In the genomic region with DNA sequence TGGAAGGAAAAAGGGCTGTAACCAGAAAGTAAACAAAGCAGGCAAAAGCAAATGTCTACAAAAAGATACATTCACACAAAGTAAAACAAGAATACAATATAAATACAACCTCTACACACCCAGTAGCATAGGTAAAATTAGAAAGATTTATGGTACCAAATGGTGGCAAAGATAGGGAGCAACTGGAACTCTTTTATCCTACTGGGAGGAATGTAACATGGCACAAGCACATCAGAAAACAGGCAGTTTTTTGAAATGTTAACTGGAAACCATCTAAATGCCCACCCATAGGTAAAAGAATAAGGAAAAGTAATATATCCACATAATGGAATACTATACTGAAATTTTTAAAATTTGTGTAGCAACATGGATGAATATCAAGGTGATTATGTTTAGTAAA, we compare ENCODE assay signal across 16 cellular contexts. TPM values are rescaled to one million over a fixed set of nuclear protein-coding genes. Genes with fewer than 3 reads are reported as not detected.
DNase-seq lines count a peak whose midpoint lies in the region; TF ChIP-seq lines count a peak whose summit lies in the region.
"Had no signal": no experiment of that assay in that cellular context is flagged by ENCODE, and none has a peak within 500 bp of the region (broad histone marks: within the 10 kb centered on the region; RNA-seq: fewer than 3 reads in every experiment).

No MANE protein-coding gene starts in this region.

- no peaks in the 10 kb centered on the region for H3K4me1 Mint-ChIP-seq in progenitor cell of endocrine pancreas (ENCODE audit: low read depth)
- H3K4me1 Mint-ChIP-seq in activated CD4-positive, alpha-beta T cell treated with anti-CD3 and anti-CD28 coated beads, Interleukin-2, amount 10 ng/mL, durations not matched to agents 24 days and 14 days = no peaks in the 10 kb centered on the region
- H3K4me1 Mint-ChIP-seq: GM23338 had no signal

- H3K27ac Mint-ChIP-seq in progenitor cell of endocrine pancreas = no peak overlapping the region
- H3K27ac Mint-ChIP-seq in activated CD4-positive, alpha-beta T cell treated with anti-CD3 and anti-CD28 coated beads, Interleukin-2, amount 10 ng/mL, durations not matched to agents 24 days and 14 days = no peak overlapping the region
- H3K27ac Mint-ChIP-seq: CD4-positive, alpha-beta T cell; GM23338 had no signal

- no peaks in the 10 kb centered on the region for H3K9me3 ChIP-seq in SK-N-MC (ENCODE audit: low read depth, low read length)
- H3K9me3 ChIP-seq: SJSA1 had no signal

- intact Hi-C loops in activated CD4-positive, alpha-beta T cell treated with anti-CD3 and anti-CD28 coated beads, Interleukin-2, amount 10 ng/mL, durations not matched to agents 24 days and 14 days (cut with micrococcal nuclease) = no loop called here

- H3K27ac ChIP-seq in C4-2B (no peak overlapping the region; the same call in 1 of the 2 replicates), SK-N-MC (peak overlapping the region; percentile 34; the same call in 1 of the 2 replicates)
- H3K27ac ChIP-seq: KMS-11, SJSA1 had no signal

- no peaks in the 10 kb centered on the region for H3K36me3 ChIP-seq in SK-N-MC (ENCODE audit: insufficient read depth, low read length)
- H3K36me3 ChIP-seq: SJSA1 had no signal

- TF ChIP-seq CTCF in C4-2B (conservative IDR thresholded peaks at IDR 0.05) (peak; percentile 17; the same call in 1 of the 2 replicates), fibroblast of mammary gland (conservative IDR thresholded peaks at IDR 0.05; ENCODE audit: control insufficient read depth, insufficient read depth, low read depth, low read length) (peak; percentile 22), progenitor cell of endocrine pancreas (IDR thresholded peaks at IDR 0.05; ENCODE audit: unreplicated experiment) (peak; percentile 25)

- no peaks in the 10 kb centered on the region for H3K9me3 Mint-ChIP-seq in progenitor cell of endocrine pancreas (ENCODE audit: low read depth)
- no peaks in the 10 kb centered on the region for H3K9me3 Mint-ChIP-seq in activated CD4-positive, alpha-beta T cell treated with anti-CD3 and anti-CD28 coated beads, Interleukin-2, amount 10 ng/mL, durations not matched to agents 24 days and 14 days
- H3K9me3 Mint-ChIP-seq: CD4-positive, alpha-beta T cell; GM23338 had no signal

- H3K4me3 ChIP-seq in SK-N-MC (no peak overlapping the region), fibroblast of mammary gland (ENCODE audit: control insufficient read depth, low read depth, low read length) (no peak overlapping the region)
- H3K4me3 ChIP-seq: GM23338, SJSA1 had no signal

- H3K36me3 Mint-ChIP-seq in progenitor cell of endocrine pancreas (ENCODE audit: insufficient read depth) = no peaks in the 10 kb centered on the region
- no peaks in the 10 kb centered on the region for H3K36me3 Mint-ChIP-seq in activated CD4-positive, alpha-beta T cell treated with anti-CD3 and anti-CD28 coated beads, Interleukin-2, amount 10 ng/mL, durations not matched to agents 24 days and 14 days (ENCODE audit: low read depth)

- H3K27me3 Mint-ChIP-seq in progenitor cell of endocrine pancreas = no peaks in the 10 kb centered on the region
- peaks cover 8% of the 10 kb centered on the region for H3K27me3 Mint-ChIP-seq in activated CD4-positive, alpha-beta T cell treated with anti-CD3 and anti-CD28 coated beads, Interleukin-2, amount 10 ng/mL, durations not matched to agents 24 days and 14 days

- DNase-seq in SK-N-MC (ENCODE audit: low read depth, low spot score) (no peak), fibroblast of mammary gland (ENCODE audit: low read depth) (no peak), progenitor cell of endocrine pancreas (ENCODE audit: low spot score, unreplicated experiment) (no peak), D341Med (ENCODE audit: low spot score) (no peak), NCI-H748 treated with DMSO at 0.1 percent for 48 hours (lab: John Stamatoyannopoulos, UW) (no peak)
- no peak for DNase-seq in activated CD4-positive, alpha-beta T cell treated with anti-CD3 and anti-CD28 coated beads, Interleukin-2, amount 10 ng/mL, durations not matched to agents 24 days and 14 days
- DNase-seq: CD4-positive, alpha-beta T cell; NCI-H1048; NCI-H146; NCI-H2081; NCI-H510A had no signal

- no peak overlapping the region for H3K9ac ChIP-seq in SK-N-MC (ENCODE audit: insufficient read length)
- H3K9ac ChIP-seq: KMS-11 had no signal

- H3K4me3 Mint-ChIP-seq in progenitor cell of endocrine pancreas (ENCODE audit: low read depth) = no peak overlapping the region
- H3K4me3 Mint-ChIP-seq in activated CD4-positive, alpha-beta T cell treated with anti-CD3 and anti-CD28 coated beads, Interleukin-2, amount 10 ng/mL, durations not matched to agents 24 days and 14 days = no peak overlapping the region
- H3K4me3 Mint-ChIP-seq: CD4-positive, alpha-beta T cell; GM23338 had no signal

RNA-seq across cellular contexts. Expression of a gene that starts 8.7 kb away (rescaled TPM):
- not detected in 2 replicates for total RNA-seq in progenitor cell of endocrine pancreas
- total RNA-seq in activated CD4-positive, alpha-beta T cell treated with anti-CD3 and anti-CD28 coated beads, Interleukin-2, amount 10 ng/mL, durations not matched to agents 24 days and 14 days = not detected in 2 replicates
- total RNA-seq: CD4-positive, alpha-beta T cell; GM23338; MCF 10A had no signal
